ENCODE assay signal across 9 cellular contexts in the genomic region with DNA sequence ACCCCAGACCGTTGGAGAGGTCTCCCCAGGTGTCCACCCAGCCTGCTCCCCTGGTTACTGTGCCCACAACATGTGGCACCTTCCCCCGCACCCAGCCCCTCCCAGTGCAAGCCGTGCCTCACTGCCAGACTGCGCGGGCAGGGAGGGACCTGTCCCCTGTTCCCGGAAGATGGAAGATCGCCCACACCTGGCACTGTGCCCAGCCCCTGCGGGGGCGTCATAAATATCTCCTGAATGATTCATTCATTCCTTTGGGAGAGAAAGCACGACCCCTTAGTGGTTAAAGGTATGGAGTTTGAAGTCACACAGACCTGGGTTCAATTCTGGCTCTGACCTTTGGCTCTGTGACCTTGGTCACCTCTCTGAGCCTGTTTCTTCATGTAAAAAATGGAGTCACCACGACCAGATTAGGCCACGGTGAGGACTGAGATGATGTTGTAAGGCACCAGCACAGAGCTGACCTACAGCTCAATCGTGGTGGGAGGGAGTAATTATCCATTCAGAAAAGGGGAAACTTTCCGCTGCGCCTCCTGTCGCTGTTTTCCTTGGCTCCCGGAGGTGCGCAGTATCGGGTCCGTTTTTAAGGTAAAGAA. TPM values are rescaled to one million over a fixed set of nuclear protein-coding genes. Genes with fewer than 3 reads are reported as not detected.
DNase-seq lines count a peak whose midpoint lies in the region; ATAC-seq and TF ChIP-seq lines count a peak whose summit lies in the region.
"Had no signal": no experiment of that assay in that cellular context is flagged by ENCODE, and none has a peak within 500 bp of the region (broad histone marks: within the 10 kb centered on the region; RNA-seq: fewer than 3 reads in every experiment).

No MANE protein-coding gene starts in this region.

- TF ChIP-seq POLR2A in spleen (IDR thresholded peaks at IDR 0.05): no peak

- H3K4me1 Mint-ChIP-seq in activated T-helper 17 cell treated with anti-CD3 and anti-CD28 coated beads, Interleukin-2, amount 50 U/mL, for 72 hours: peaks cover 20% of the 10 kb centered on the region

- peaks cover 3 to 80% (median 45%) of the 10 kb centered on the region in 7 donors for H3K27me3 ChIP-seq in spleen (replicated peaks in 1 of 7)

- no peaks in the 10 kb centered on the region for H3K36me3 Mint-ChIP-seq in activated T-helper 17 cell treated with anti-CD3 and anti-CD28 coated beads, Interleukin-2, amount 50 U/mL, for 72 hours (ENCODE audit: low read depth)

- peaks cover 13 to 36% (median 28%) of the 10 kb centered on the region in 6 donors for H3K4me1 ChIP-seq in spleen

- ATAC-seq in activated T-helper 17 cell treated with anti-CD3 and anti-CD28 coated beads, Interleukin-2, amount 50 U/mL, for 72 hours (replicated peaks): no peak
- ATAC-seq in HG03280 (IDR thresholded peaks at IDR 0.05; ENCODE audit: unreplicated experiment): no peak

- DNase-seq in NCI-H2227 (lab: John Stamatoyannopoulos, UW; ENCODE audit: unreplicated experiment) (peak; percentile 33), NCI-H2227 treated with DMSO at 0.1 percent for 48 hours (lab: John Stamatoyannopoulos, UW) (no peak), spleen (no peak), NCI-H1930 (lab: John Stamatoyannopoulos, UW) (no peak)
- DNase-seq in stimulated activated CD4-positive, alpha-beta T cell treated with anti-CD3 and anti-CD28 coated beads, Interleukin-4, amount 100 ng/mL, for 4 hours: no peak

- intact Hi-C loops in spleen (cut with DNase I; ENCODE audit: low total_unique reads): no loop called here

- peak overlapping the region; percentile 38 for H3K4me3 Mint-ChIP-seq in activated T-helper 17 cell treated with anti-CD3 and anti-CD28 coated beads, Interleukin-2, amount 50 U/mL, for 72 hours

- peaks cover 18% of the 10 kb centered on the region for H3K27me3 Mint-ChIP-seq in activated T-helper 17 cell treated with anti-CD3 and anti-CD28 coated beads, Interleukin-2, amount 50 U/mL, for 72 hours

- TF ChIP-seq CTCF in spleen (IDR thresholded peaks at IDR 0.05 in 8 of 11, conservative IDR thresholded peaks at IDR 0.05 in 3 of 11): no peak

- H3K36me3 ChIP-seq in spleen: no peaks in the 10 kb centered on the region

- peaks cover 0 to 5% (median 0%) of the 10 kb centered on the region in 8 donors for H3K9me3 ChIP-seq in spleen

- no peak overlapping the region for H3K27ac ChIP-seq in spleen

- 33 to 41% (median 37%) methylated on average over 18 to 20 of the region's 20 CpGs for WGBS in spleen, 5 donors

- H3K4me3 ChIP-seq in iPS-11a (ENCODE audit: low read depth, low read length) (peak overlapping the region; percentile 36), spleen (peak overlapping the region in 5 of 8 donors; percentile 9 to 65 (median 24))

- peaks cover 3% of the 10 kb centered on the region for H3K9me3 Mint-ChIP-seq in activated T-helper 17 cell treated with anti-CD3 and anti-CD28 coated beads, Interleukin-2, amount 50 U/mL, for 72 hours

- H3K27ac Mint-ChIP-seq in activated T-helper 17 cell treated with anti-CD3 and anti-CD28 coated beads, Interleukin-2, amount 50 U/mL, for 72 hours: no peak overlapping the region

RNA-seq across cellular contexts. Expression of a gene that starts 0.5 kb away (rescaled TPM):
- under 1 TPM in 1 of 2 donors, not detected in 1; 0.08 TPM for total RNA-seq in activated T-helper 17 cell treated with anti-CD3 and anti-CD28 coated beads, Interleukin-2, amount 50 U/mL, for 72 hours
- total RNA-seq in spleen: not detected
- polyA plus RNA-seq in spleen: under 1 TPM; 0.02 to 0.13 (median 0.05) TPM
- total RNA-seq: SK-MEL-5 had no signal

RNA-seq across cellular contexts. Expression of a gene that starts 34.2 kb away (rescaled TPM):
- total RNA-seq in activated T-helper 17 cell treated with anti-CD3 and anti-CD28 coated beads, Interleukin-2, amount 50 U/mL, for 72 hours: 1 to 10 TPM in 1 of 2 donors, under 1 TPM in 1; 0.22 to 1.2 TPM
- total RNA-seq in spleen: 1 to 10 TPM; 1.3 to 6.4 (median 2.2) TPM
- 1 to 10 TPM; 3.1 to 3.6 (median 3.5) TPM for polyA plus RNA-seq in spleen
- total RNA-seq: SK-MEL-5 had no signal

RNA-seq across cellular contexts. Expression of a gene that starts 47.3 kb away (rescaled TPM):
- total RNA-seq in activated T-helper 17 cell treated with anti-CD3 and anti-CD28 coated beads, Interleukin-2, amount 50 U/mL, for 72 hours: not detected
- total RNA-seq in spleen: not detected
- polyA plus RNA-seq in spleen: under 1 TPM in 1 of 3 donors, not detected in 2; 0.13 TPM
- total RNA-seq: SK-MEL-5 had no signal
